Comparison of ENCODE assay signal across 30 cellular contexts in genomic region chr19:6683971-6684370, GRCh38. TPM values are rescaled to one million over a fixed set of nuclear protein-coding genes. Genes with fewer than 3 reads are reported as not detected.
"Had no signal": no experiment of that assay in that cellular context is flagged by ENCODE, and none has a peak within 500 bp of the region (broad histone marks: within the 10 kb centered on the region; RNA-seq: fewer than 3 reads in every experiment).

No MANE protein-coding gene starts in this region.

- H3K27ac Mint-ChIP-seq: activated B cell treated with CpG ODN at 0.5 μM for 24 hours; activated CD4-positive, alpha-beta memory T cell treated with anti-CD3 and anti-CD28 coated beads for 36 hours; dendritic cell treated with granulocyte-macrophage colony-stimulating factor and Interleukin-4, amounts not matched to agents 40 ng/mL and 50 ng/mL, for 4 days; endodermal cell; natural killer cell; neural progenitor cell had no signal

- H3K36me3 ChIP-seq: neural progenitor cell, vagina had no signal

- H3K4me1 ChIP-seq: heart left ventricle, lower lobe of right lung, neural progenitor cell, parathyroid adenoma, psoas muscle, upper lobe of left lung, vagina had no signal

- DNase-seq: activated B cell treated with CpG ODN at 0.5 μM for 24 hours; activated CD4-positive, alpha-beta memory T cell treated with anti-CD3 and anti-CD28 coated beads for 36 hours; activated gamma-delta T cell; activated naive CD4-positive, alpha-beta T cell treated with anti-CD3 and anti-CD28 coated beads, Interleukin-2, amount 50 U/mL, for 16 hours; activated T-cell treated with anti-CD3 and anti-CD28 coated beads, Interleukin-2, amount 50 U/mL, for 48 hours; anterior cingulate cortex; endodermal cell; foreskin fibroblast; heart left ventricle; hypothalamus; immature natural killer cell; kidney glomerular epithelial cell; lower lobe of right lung; mesendoderm; natural killer cell; occipital lobe; psoas muscle; stimulated activated CD4-positive, alpha-beta T cell treated with anti-CD3 and anti-CD28 coated beads, Interleukin-15, amount 100 ng/mL, for 24 hours; stimulated activated CD4-positive, alpha-beta T cell treated with anti-CD3 and anti-CD28 coated beads, Interleukin-2, amount 100 ng/mL, for 24 hours; stimulated activated naive CD4-positive, alpha-beta T cell treated with Interleukin-2 at 50 U/mL for 16 hours; substantia nigra; upper lobe of left lung had no signal

- H3K4me3 ChIP-seq: heart left ventricle, lower lobe of right lung, neural progenitor cell, psoas muscle, smooth muscle cell, upper lobe of left lung, vagina had no signal

- H3K4me3 Mint-ChIP-seq: activated B cell treated with CpG ODN at 0.5 μM for 24 hours; activated CD4-positive, alpha-beta memory T cell treated with anti-CD3 and anti-CD28 coated beads for 36 hours; central memory CD8-positive, alpha-beta T cell; dendritic cell treated with granulocyte-macrophage colony-stimulating factor and Interleukin-4, amounts not matched to agents 40 ng/mL and 50 ng/mL, for 4 days; endodermal cell; immature natural killer cell; natural killer cell; neural progenitor cell had no signal

- H3K9me3 Mint-ChIP-seq: central memory CD8-positive, alpha-beta T cell; immature natural killer cell; natural killer cell had no signal

- H3K27me3 ChIP-seq: neural progenitor cell, upper lobe of left lung, vagina had no signal

- H3K27me3 Mint-ChIP-seq: activated CD4-positive, alpha-beta memory T cell treated with anti-CD3 and anti-CD28 coated beads for 36 hours; central memory CD8-positive, alpha-beta T cell had no signal

- H3K9me3 ChIP-seq: lower lobe of right lung, psoas muscle, upper lobe of left lung, vagina had no signal

- H3K27ac ChIP-seq: heart left ventricle, lower lobe of right lung, neural progenitor cell, parathyroid adenoma, psoas muscle, upper lobe of left lung, vagina had no signal

- ATAC-seq: esophagus mucosa, heart left ventricle, left lobe of liver, lower lobe of right lung, natural killer cell, psoas muscle had no signal

- H3K4me1 Mint-ChIP-seq: activated B cell treated with CpG ODN at 0.5 μM for 24 hours, endodermal cell, neural progenitor cell had no signal

- H3K36me3 Mint-ChIP-seq: immature natural killer cell, natural killer cell, neural progenitor cell had no signal

RNA-seq across cellular contexts. Expression of gene TNFSF14, which starts 14.0 kb away (rescaled TPM):
- total RNA-seq: occipital lobe, smooth muscle cell had no signal
- polyA plus RNA-seq: smooth muscle cell had no signal
